In the genomic region with DNA sequence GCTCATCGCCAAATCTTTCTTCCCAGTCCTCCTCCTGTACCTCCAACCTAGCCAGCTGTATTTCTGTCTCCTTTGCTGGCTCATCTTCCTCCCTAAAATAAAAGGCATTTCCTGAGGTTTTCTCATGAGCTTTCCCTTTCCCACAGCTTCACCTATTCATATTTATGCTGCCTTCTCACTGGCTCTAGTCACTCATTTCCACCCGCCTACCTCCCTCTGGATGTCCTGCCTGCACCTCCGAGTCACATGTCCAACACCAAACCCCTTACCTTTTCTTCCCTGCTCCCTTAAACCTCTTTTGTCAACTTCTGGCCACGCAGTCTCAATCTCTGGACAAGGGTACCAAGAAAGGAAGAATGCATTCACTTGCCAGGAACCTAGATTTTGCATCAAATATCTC, we compare ENCODE assay signal across 23 cellular contexts. TPM values are rescaled to one million over a fixed set of nuclear protein-coding genes. Genes with fewer than 3 reads are reported as not detected.
DNase-seq lines count a peak whose midpoint lies in the region; ATAC-seq and TF ChIP-seq lines count a peak whose summit lies in the region.
"Had no signal": no experiment of that assay in that cellular context is flagged by ENCODE, and none has a peak within 500 bp of the region (broad histone marks: within the 10 kb centered on the region; RNA-seq: fewer than 3 reads in every experiment).

No MANE protein-coding gene starts in this region.

- no peak for TF ChIP-seq CTCF in SK-N-SH (IDR thresholded peaks at IDR 0.05)
- TF ChIP-seq CTCF in PC-9 (conservative IDR thresholded peaks at IDR 0.05) = no peak
- TF ChIP-seq CTCF in fibroblast of villous mesenchyme (IDR thresholded peaks at IDR 0.05; ENCODE audit: insufficient read depth, low read depth, low read length) = no peak

- no peak overlapping the region for H3K27ac Mint-ChIP-seq in CD4-positive, alpha-beta memory T cell
- H3K27ac Mint-ChIP-seq: activated CD4-positive, alpha-beta memory T cell treated with anti-CD3 and anti-CD28 coated beads for 36 hours; brain; memory B cell; nephron progenitor cell; stimulated activated naive B cell treated with anti-CD40 and anti-IgM and Interleukin-4, amounts not matched to agents 10 μg/mL and 1 μg/mL and 100 μg/mL, for 72 hours had no signal

- H3K9me3 Mint-ChIP-seq in CD4-positive, alpha-beta memory T cell = no peaks in the 10 kb centered on the region
- H3K9me3 Mint-ChIP-seq: activated CD4-positive, alpha-beta memory T cell treated with anti-CD3 and anti-CD28 coated beads for 36 hours; memory B cell; nephron progenitor cell; stimulated activated naive B cell treated with anti-CD40 and anti-IgM and Interleukin-4, amounts not matched to agents 10 μg/mL and 1 μg/mL and 100 μg/mL, for 72 hours had no signal

- H3K27me3 ChIP-seq in SK-N-SH (ENCODE audit: insufficient read depth) = no peaks in the 10 kb centered on the region
- H3K27me3 ChIP-seq in PC-9 (ENCODE audit: insufficient read depth, low read depth) = no peaks in the 10 kb centered on the region
- no peaks in the 10 kb centered on the region for H3K27me3 ChIP-seq in skeletal muscle satellite cell (ENCODE audit: control insufficient read depth, insufficient read depth, low read length)
- H3K27me3 ChIP-seq in CD4-positive, alpha-beta memory T cell (ENCODE audit: insufficient read depth, low read length) = no peaks in the 10 kb centered on the region
- H3K27me3 ChIP-seq: upper lobe of right lung had no signal

- no peak for TF ChIP-seq RAD21 in SK-N-SH (IDR thresholded peaks at IDR 0.05; ENCODE audit: low read length)

- no peak for ATAC-seq in SK-N-SH treated with all-trans-retinoic acid at 6 μM for 48 hours
- ATAC-seq in GM19463 (IDR thresholded peaks at IDR 0.05; ENCODE audit: unreplicated experiment) = no peak
- no peak for ATAC-seq in GM18868 (IDR thresholded peaks at IDR 0.05; ENCODE audit: unreplicated experiment)
- ATAC-seq: stimulated activated naive B cell treated with anti-CD40 and anti-IgM and Interleukin-4, amounts not matched to agents 10 μg/mL and 1 μg/mL and 100 μg/mL, for 72 hours; upper lobe of right lung had no signal

- POLR2A ChIA-PET in SK-N-SH (lab: Yijun Ruan, JAX) = no interaction called here
- POLR2A ChIA-PET in PC-9 (lab: Charles Lee; ENCODE audit: unreplicated experiment) = no interaction called here
- POLR2A ChIA-PET in CD4-positive, alpha-beta memory T cell (lab: Charles Lee; ENCODE audit: partially characterized antibody) = no interaction called here

- H2AFZ ChIP-seq in SK-N-SH (ENCODE audit: low read depth) (no peak overlapping the region), PC-9 (no peak overlapping the region)

- TF ChIP-seq EP300 in SK-N-SH (IDR thresholded peaks at IDR 0.05; ENCODE audit: borderline replicate concordance in 1 of 2, low read depth in 1 of 2, low read length in 1 of 2) = no peak

- 89% methylated on average over 4 of the region's 4 CpGs for WGBS in SK-N-SH (ENCODE audit: low lambda C conversion rate)

- peaks cover 71% of the 10 kb centered on the region for H3K79me2 ChIP-seq in SK-N-SH (ENCODE audit: insufficient read depth)
- peaks cover 59% of the 10 kb centered on the region for H3K79me2 ChIP-seq in PC-9 (ENCODE audit: low read depth)

- H3K4me3 ChIP-seq in SK-N-SH (ENCODE audit: low read depth in 2 of 2, low read length in 1 of 2) = no peak overlapping the region
- H3K4me3 ChIP-seq in PC-9 = no peak overlapping the region
- H3K4me3 ChIP-seq in fibroblast of villous mesenchyme (ENCODE audit: low read depth, low read length) = peak overlapping the region; percentile 1
- no peak overlapping the region for H3K4me3 ChIP-seq in skeletal muscle satellite cell (ENCODE audit: low read length)
- no peak overlapping the region for H3K4me3 ChIP-seq in CD4-positive, alpha-beta memory T cell (ENCODE audit: low read length in 2 of 2)
- H3K4me3 ChIP-seq: upper lobe of right lung had no signal

- intact Hi-C loops in PC-9 (cut with micrococcal nuclease; ENCODE audit: unreplicated experiment) = no loop called here
- intact Hi-C loops in CD4-positive, alpha-beta memory T cell (cut with micrococcal nuclease) = no loop called here

- H3K4me1 ChIP-seq in SK-N-SH (ENCODE audit: control insufficient read depth in 1 of 2, insufficient read depth in 2 of 2, low read depth in 1 of 2, low read length in 1 of 2) (peaks cover 5 to 18% of the 10 kb centered on the region in 2 experiments), PC-9 (replicated peaks; ENCODE audit: insufficient read depth) (peaks cover 26% of the 10 kb centered on the region), skeletal muscle satellite cell (ENCODE audit: control insufficient read depth, insufficient read depth, low read length) (peaks cover 19% of the 10 kb centered on the region)
- peaks cover 36% of the 10 kb centered on the region for H3K4me1 ChIP-seq in CD4-positive, alpha-beta memory T cell (ENCODE audit: insufficient read depth, low read length)

- H3K36me3 Mint-ChIP-seq in CD4-positive, alpha-beta memory T cell = peaks cover 0 to 4% of the 10 kb centered on the region in 2 donors
- H3K36me3 Mint-ChIP-seq: activated CD4-positive, alpha-beta memory T cell treated with anti-CD3 and anti-CD28 coated beads for 36 hours had no signal

- H3K27ac ChIP-seq in SK-N-SH (ENCODE audit: low read depth in 2 of 2, low read length in 1 of 2) = no peak overlapping the region
- H3K27ac ChIP-seq in PC-9 = no peak overlapping the region
- no peak overlapping the region for H3K27ac ChIP-seq in CD4-positive, alpha-beta memory T cell (ENCODE audit: low read depth, low read length)
- H3K27ac ChIP-seq: 22Rv1, C4-2B, upper lobe of right lung had no signal

- no peak overlapping the region for H3K4me3 Mint-ChIP-seq in CD4-positive, alpha-beta memory T cell
- H3K4me3 Mint-ChIP-seq: activated CD4-positive, alpha-beta memory T cell treated with anti-CD3 and anti-CD28 coated beads for 36 hours; brain; memory B cell; nephron progenitor cell; stimulated activated naive B cell treated with anti-CD40 and anti-IgM and Interleukin-4, amounts not matched to agents 10 μg/mL and 1 μg/mL and 100 μg/mL, for 72 hours had no signal

- peaks cover 17 to 39% (median 23%) of the 10 kb centered on the region in 4 donors for H3K4me1 Mint-ChIP-seq in CD4-positive, alpha-beta memory T cell

- H3K4me2 ChIP-seq in SK-N-SH (0 out of 2 replicates have a peak overlapping the region, but pooled peaks have one; percentile 59), PC-9 (peak overlapping the region; percentile 84; the same call in 1 of the 2 replicates), skeletal muscle satellite cell (ENCODE audit: low read length) (peak overlapping the region; percentile 84)

- H4K20me1 ChIP-seq in SK-N-SH (ENCODE audit: insufficient read depth) = no peaks in the 10 kb centered on the region
- H4K20me1 ChIP-seq in PC-9 (ENCODE audit: insufficient read depth) = peaks cover 6% of the 10 kb centered on the region; the same call in 1 of the 2 replicates

- DNase-seq in SK-N-SH (no peak), PC-9 (no peak), fibroblast of villous mesenchyme (ENCODE audit: low read depth) (no peak)
- DNase-seq in CD4-positive, alpha-beta memory T cell = no peak
- DNase-seq: activated CD4-positive, alpha-beta memory T cell treated with anti-CD3 and anti-CD28 coated beads for 36 hours; activated naive CD4-positive, alpha-beta T cell treated with anti-CD3 and anti-CD28 coated beads, Interleukin-2, amount 50 U/mL, for 16 hours; activated T-cell treated with anti-CD3 and anti-CD28 coated beads, Interleukin-2, amount 50 U/mL, for 1 hour; DMS53; erythroblast; glutamatergic neuron; KG1; nephron progenitor cell; stimulated activated CD4-positive, alpha-beta T cell treated with anti-CD3 and anti-CD28 coated beads, Interleukin-15, amount 100 ng/mL, for 24 hours; stimulated activated naive B cell treated with anti-CD40 and anti-IgM and Interleukin-4, amounts not matched to agents 10 μg/mL and 1 μg/mL and 100 μg/mL, for 72 hours; upper lobe of right lung had no signal

- H3K9ac ChIP-seq in SK-N-SH = no peak overlapping the region
- H3K9ac ChIP-seq in skeletal muscle satellite cell (ENCODE audit: low read depth, low read length) = no peak overlapping the region

- H3K27me3 Mint-ChIP-seq in CD4-positive, alpha-beta memory T cell = no peaks in the 10 kb centered on the region
- H3K27me3 Mint-ChIP-seq: activated CD4-positive, alpha-beta memory T cell treated with anti-CD3 and anti-CD28 coated beads for 36 hours; memory B cell; stimulated activated naive B cell treated with anti-CD40 and anti-IgM and Interleukin-4, amounts not matched to agents 10 μg/mL and 1 μg/mL and 100 μg/mL, for 72 hours had no signal

- BruUV-seq in PC-9 (replicated peaks; lab: Mats Ljungman, UMichigan) = no TSS peak

- H3F3A ChIP-seq in SK-N-SH (replicated peaks; ENCODE audit: insufficient read depth) (peaks cover 9% of the 10 kb centered on the region), PC-9 (ENCODE audit: insufficient read depth, low read depth) (peaks cover 10% of the 10 kb centered on the region; the same call in 1 of the 2 replicates)

- peaks cover 0 to 4% of the 10 kb centered on the region in 2 experiments for H3K36me3 ChIP-seq in SK-N-SH (replicated peaks in 1 of 2; ENCODE audit: control insufficient read depth in 1 of 2, insufficient read depth in 2 of 2, low read length in 1 of 2)
- H3K36me3 ChIP-seq in PC-9 (ENCODE audit: low read depth) = no peaks in the 10 kb centered on the region
- H3K36me3 ChIP-seq in skeletal muscle satellite cell (ENCODE audit: insufficient read depth, low read length) = no peaks in the 10 kb centered on the region
- no peaks in the 10 kb centered on the region for H3K36me3 ChIP-seq in CD4-positive, alpha-beta memory T cell (ENCODE audit: insufficient read depth, low read length)
- H3K36me3 ChIP-seq: upper lobe of right lung had no signal

- CTCF ChIA-PET in SK-N-SH (lab: Yijun Ruan, JAX) (interaction anchor here (1.1 kb wide), 1 partner anchor 33 kb away, joined by 5 read pairs; no protein-coding TSS in a partner anchor), PC-9 (lab: Charles Lee) (no interaction called here)
- CTCF ChIA-PET in CD4-positive, alpha-beta memory T cell (lab: Charles Lee; ENCODE audit: partially characterized antibody) = no interaction called here

- no peaks in the 10 kb centered on the region for H3K9me2 ChIP-seq in SK-N-SH
- no peaks in the 10 kb centered on the region for H3K9me2 ChIP-seq in PC-9 (ENCODE audit: insufficient read depth)

- H3K9me3 ChIP-seq in SK-N-SH (no peaks in the 10 kb centered on the region), PC-9 (ENCODE audit: insufficient read depth, low read depth) (no peaks in the 10 kb centered on the region), skeletal muscle satellite cell (replicated peaks; ENCODE audit: low read length) (no peaks in the 10 kb centered on the region)
- H3K9me3 ChIP-seq in CD4-positive, alpha-beta memory T cell (ENCODE audit: control insufficient read depth in 1 of 2, low read length in 2 of 2) = no peaks in the 10 kb centered on the region
- H3K9me3 ChIP-seq: upper lobe of right lung had no signal

RNA-seq across cellular contexts. Expression of a gene that starts 2.8 kb away (rescaled TPM):
- polyA plus RNA-seq in SK-N-SH (2012; rRNA removed) = 2.2 and 4.8 TPM in 2 replicates
- 4.2 and 4.8 TPM in 2 replicates for polyA plus RNA-seq in SK-N-SH (2012; cell fraction: cytosol; rRNA removed)
- polyA plus RNA-seq in SK-N-SH (2012; cell fraction: nucleus; rRNA removed) = 4.8 and 9.9 TPM in 2 replicates
- total RNA-seq in PC-9 (2021) (8.8 and 12.1 TPM in 2 replicates), fibroblast of villous mesenchyme (20.3 and 25.9 TPM in 2 replicates)
- 14.0 and 18.5 TPM in 2 replicates for total RNA-seq in skeletal muscle satellite cell (2012; rRNA removed)
- total RNA-seq in CD4-positive, alpha-beta memory T cell = 10 to 100 TPM; 30.9 to 31.0 TPM
- 10 to 100 TPM in 1 of 2 donors, 1 to 10 TPM in 1; 1.3 to 10.1 TPM for polyA plus RNA-seq in CD4-positive, alpha-beta memory T cell
